Comparison of ENCODE assay signal across 8 cellular contexts in the genomic region with DNA sequence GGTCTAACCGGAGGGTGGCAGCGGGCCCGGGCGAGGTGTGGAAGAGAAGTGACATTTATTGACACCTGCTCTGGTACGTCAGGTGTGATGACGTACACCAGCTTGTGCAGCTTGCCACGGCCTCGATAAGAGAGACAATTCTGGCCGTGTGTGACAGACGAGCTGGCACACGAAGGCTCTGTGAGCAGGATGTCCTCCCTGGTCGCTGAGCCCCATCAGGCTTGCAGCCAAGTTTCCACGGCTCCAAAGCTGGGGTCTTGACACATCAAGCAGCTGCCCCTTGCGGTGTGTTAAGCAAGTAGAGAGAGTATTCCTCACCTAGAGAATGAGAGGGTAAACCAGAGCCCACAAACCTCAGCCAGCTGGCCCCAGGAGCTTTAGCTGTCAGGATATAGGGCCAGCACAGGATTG. TPM values are rescaled to one million over a fixed set of nuclear protein-coding genes. Genes with fewer than 3 reads are reported as not detected.
DNase-seq lines count a peak whose midpoint lies in the region; ATAC-seq, FAIRE-seq and TF ChIP-seq lines count a peak whose summit lies in the region.

No MANE protein-coding gene starts in this region.

- no TSS peak for BruUV-seq in HepG2 (replicated peaks; lab: Mats Ljungman, UMichigan)

- DNase-seq in CD4-positive, alpha-beta memory T cell: peak; percentile 83 to 94 (median 88)
- DNase-seq in NCI-H82 treated with DMSO at 0.1 percent for 48 hours (lab: John Stamatoyannopoulos, UW; ENCODE audit: unreplicated experiment) (peak; percentile 39), activated gamma-delta T cell (lab: John Stamatoyannopoulos, UW) (peak; percentile 84), HepG2 (ENCODE audit: low spot score) (no peak), globus pallidus (ENCODE audit: low spot score) (no peak), HuH-7 (ENCODE audit: low spot score) (no peak)
- DNase-seq in stimulated activated CD8-positive, alpha-beta memory T cell treated with anti-CD3 and anti-CD28 coated beads, Interleukin-7, amount 100 ng/mL, for 4 hours (ENCODE audit: low read depth in 2 of 2): peak; percentile 56 to 69

- no peak for TF ChIP-seq RAD21 in HepG2 (CRISPR knock-in tag; IDR thresholded peaks at IDR 0.05)

- peak overlapping the region; percentile 99 to 100 (median 100) for H3K27ac Mint-ChIP-seq in CD4-positive, alpha-beta memory T cell

- H3K27ac ChIP-seq in CD4-positive, alpha-beta memory T cell (ENCODE audit: low read depth, low read length): peak overlapping the region; percentile 86
- H3K27ac ChIP-seq in HepG2 (ENCODE audit: extremely low read length, insufficient read depth, low read length): no peak overlapping the region

- POLR2A ChIA-PET in CD4-positive, alpha-beta memory T cell (lab: Charles Lee; ENCODE audit: partially characterized antibody): interaction anchor here (1.1 to 9.1 kb wide), 12 partner anchors 11 to 1135 kb away, joined by 3 to 209 read pairs (median 6); a partner anchor contains a TSS
- POLR2A ChIA-PET in HepG2 (lab: Yijun Ruan, JAX): no interaction called here

- H3K4me2 ChIP-seq in HepG2 (ENCODE audit: low read depth, low read length): no peak overlapping the region

- no peaks in the 10 kb centered on the region for H3K79me2 ChIP-seq in HepG2 (ENCODE audit: insufficient read depth, low read length)

- no peaks in the 10 kb centered on the region for H3K27me3 ChIP-seq in CD4-positive, alpha-beta memory T cell (ENCODE audit: insufficient read depth, low read length)
- peaks cover 11 to 61% of the 10 kb centered on the region in 2 experiments for H3K27me3 ChIP-seq in HepG2 (ENCODE audit: control insufficient read depth in 1 of 2, insufficient read depth in 2 of 2, low read length in 2 of 2)

- H4K20me1 ChIP-seq in HepG2 (ENCODE audit: insufficient read depth, low read length): no peaks in the 10 kb centered on the region; the same call in 1 of the 2 replicates

- H3K4me3 ChIP-seq in CD4-positive, alpha-beta memory T cell (ENCODE audit: low read length in 2 of 2): peak overlapping the region in 1 of 2 donors; percentile 9
- H3K4me3 ChIP-seq in HepG2 (replicated peaks in 1 of 3; ENCODE audit: insufficient read depth in 1 of 3, low read depth in 2 of 3, low read length in 3 of 3): no peak overlapping the region

- CTCF ChIA-PET in CD4-positive, alpha-beta memory T cell (lab: Charles Lee; ENCODE audit: partially characterized antibody): interaction anchor here (1.0 to 8.3 kb wide), 11 partner anchors 11 to 142 kb away, joined by 3 to 76 read pairs (median 5); a partner anchor contains a TSS
- CTCF ChIA-PET in HepG2 (lab: Yijun Ruan, JAX; ENCODE audit: low intra/inter-chr PET ratio, low total read pairs): no interaction called here

- intact Hi-C loops in CD4-positive, alpha-beta memory T cell (cut with micrococcal nuclease): loop anchor here (5.0 to 10.0 kb wide), 4 partner anchors 117 to 1133 kb away; a partner anchor contains a TSS
- intact Hi-C loops in HepG2 (cut with micrococcal nuclease; ENCODE audit: unreplicated experiment): no loop called here

- no peak overlapping the region for H3K9ac ChIP-seq in HepG2 (ENCODE audit: insufficient read depth, low read depth, low read length)

- 26% methylated on average over 11 of the region's 14 CpGs for WGBS in HepG2 (ENCODE audit: low lambda C conversion rate)

- in situ Hi-C loops in HepG2 (cut with HindIII; ENCODE audit: extremely low pct_ligation_motif_present, low pct_unique_long_range_greater_than_20kb): no loop called here

- TF ChIP-seq POLR2A in HepG2 (IDR thresholded peaks at IDR 0.05; ENCODE audit: insufficient read depth in 1 of 2, low read depth in 2 of 2, low read length in 2 of 2): no peak

- H3K9me3 Mint-ChIP-seq in CD4-positive, alpha-beta memory T cell: no peaks in the 10 kb centered on the region

- no peak overlapping the region for H2AFZ ChIP-seq in HepG2 (ENCODE audit: low read length)

- TF ChIP-seq EP300 in HepG2 (IDR thresholded peaks at IDR 0.05; ENCODE audit: low read depth in 2 of 2, low read length in 2 of 2) (no peak), HepG2 (CRISPR knock-in tag; IDR thresholded peaks at IDR 0.05; ENCODE audit: borderline replicate concordance) (no peak)

- TF ChIP-seq CTCF in HepG2 (CRISPR knock-in tag; IDR thresholded peaks at IDR 0.05): no peak

- H3K36me3 Mint-ChIP-seq in CD4-positive, alpha-beta memory T cell: no peaks in the 10 kb centered on the region

- H3K4me1 Mint-ChIP-seq in CD4-positive, alpha-beta memory T cell: peaks cover 66 to 81% (median 75%) of the 10 kb centered on the region in 4 donors

- no peaks in the 10 kb centered on the region for H3K36me3 ChIP-seq in CD4-positive, alpha-beta memory T cell (ENCODE audit: insufficient read depth, low read length)
- no peaks in the 10 kb centered on the region for H3K36me3 ChIP-seq in HepG2 (replicated peaks in 1 of 2; ENCODE audit: control insufficient read depth in 1 of 2, insufficient read depth in 2 of 2, low read length in 2 of 2)

- peak overlapping the region; percentile 63 to 86 (median 85) for H3K4me3 Mint-ChIP-seq in CD4-positive, alpha-beta memory T cell

- H3K9me3 ChIP-seq in CD4-positive, alpha-beta memory T cell (ENCODE audit: control insufficient read depth in 1 of 2, low read length in 2 of 2): no peaks in the 10 kb centered on the region
- H3K9me3 ChIP-seq in HepG2 (ENCODE audit: low read length): no peaks in the 10 kb centered on the region

- ATAC-seq in HepG2: no peak
- ATAC-seq in HG03280 (IDR thresholded peaks at IDR 0.05; ENCODE audit: unreplicated experiment): no peak

- H3K4me1 ChIP-seq in CD4-positive, alpha-beta memory T cell (ENCODE audit: insufficient read depth, low read length): peaks cover 83% of the 10 kb centered on the region
- no peaks in the 10 kb centered on the region for H3K4me1 ChIP-seq in HepG2 (ENCODE audit: insufficient read depth, low read length)

- FAIRE-seq in HepG2 (lab: Jason Lieb, UNC): no peak

- H3K27me3 Mint-ChIP-seq in CD4-positive, alpha-beta memory T cell: no peaks in the 10 kb centered on the region

TF ChIP-seq in HepG2, 621 proteins besides CTCF, POLR2A, EP300 and RAD21:
- TF ChIP-seq CREB1 (IDR thresholded peaks at IDR 0.05) (peak; percentile 80), CREB1 (CRISPR knock-in tag; IDR thresholded peaks at IDR 0.05) (no peak), PAX8 (CRISPR knock-in tag; IDR thresholded peaks at IDR 0.05; ENCODE audit: borderline replicate concordance) (no peak)

RNA-seq across cellular contexts. Expression of a gene that starts 30.6 kb away (rescaled TPM):
- total RNA-seq in CD4-positive, alpha-beta memory T cell: 1 to 10 TPM; 1.8 to 2.7 TPM
- polyA plus RNA-seq in CD4-positive, alpha-beta memory T cell: 1 to 10 TPM in 1 of 2 donors, under 1 TPM in 1; 0.46 to 1.6 TPM
- total RNA-seq in HepG2 (2016; rRNA removed; fragmentation: Illumina TruSeq; extraction: Trizol): under 0.01 TPM in 1 of 2 replicates, not detected in the other
- total RNA-seq in HepG2 (2016; cell fraction: cytosol; rRNA removed; fragmentation: Illumina TruSeq; extraction: Trizol; ENCODE audit: low read depth): not detected in 2 replicates
- total RNA-seq in HepG2 (2016; cell fraction: insoluble cytoplasmic fraction; rRNA removed; fragmentation: Illumina TruSeq; extraction: Trizol): not detected in 2 replicates
- total RNA-seq in HepG2 (2016; cell fraction: membrane; rRNA removed; fragmentation: Illumina TruSeq; extraction: Trizol): not detected in 2 replicates
- 0.06 and 0.19 TPM in 2 replicates for total RNA-seq in HepG2 (2016; cell fraction: nucleus; rRNA removed; fragmentation: Illumina TruSeq; extraction: Trizol)
- polyA plus RNA-seq in HepG2 (2011; rRNA removed): 0.05 TPM in 2 replicates
- 0.04 and 0.13 TPM in 2 replicates for polyA plus RNA-seq in HepG2 (2011; cell fraction: cytosol; rRNA removed)
- polyA plus RNA-seq in HepG2 (2011; cell fraction: nucleus; rRNA removed): 0.36 and 0.74 TPM in 2 replicates
- 0.04 TPM in 1 of 2 replicates, not detected in the other for polyA plus RNA-seq in HepG2 (2012)
- polyA plus RNA-seq in HepG2 (2016; cell fraction: cytosol; fragmentation: Illumina TruSeq; extraction: Trizol; ENCODE audit: low read depth): not detected in 2 replicates
- polyA plus RNA-seq in HepG2 (2016; cell fraction: insoluble cytoplasmic fraction; fragmentation: Illumina TruSeq; extraction: Trizol; ENCODE audit: low read depth): not detected in 2 replicates
- not detected in 2 replicates for polyA plus RNA-seq in HepG2 (2016; cell fraction: membrane; fragmentation: Illumina TruSeq; extraction: Trizol; ENCODE audit: low read depth)
- 0.61 TPM in 1 of 2 replicates, not detected in the other for polyA plus RNA-seq in HepG2 (2016; cell fraction: nucleus; fragmentation: Illumina TruSeq; extraction: Trizol; ENCODE audit: insufficient read depth, low read depth)
- 0.02 and 1.6 TPM in 2 replicates for polyA minus RNA-seq in HepG2 (2011; rRNA and poly(A)+ RNA removed; ENCODE audit: low replicate concordance)
- polyA minus RNA-seq in HepG2 (2011; cell fraction: cytosol; rRNA and poly(A)+ RNA removed): not detected in 2 replicates
- polyA minus RNA-seq in HepG2 (2011; cell fraction: nucleus; rRNA and poly(A)+ RNA removed): 1.0 TPM in 1 of 2 replicates, not detected in the other

Comparison
In these comparisons a context has a peak if more than half of its experiments do, and no peak if none do; other contexts are left out.
1. DNase-seq: peak in CD4-positive, alpha-beta memory T cell (5 of 5), NCI-H82 treated with DMSO at 0.1 percent for 48 hours (single experiment), activated gamma-delta T cell (single experiment) and stimulated activated CD8-positive, alpha-beta memory T cell treated with anti-CD3 and anti-CD28 coated beads, Interleukin-7, amount 100 ng/mL, for 4 hours (2 of 2); none in HepG2 (single experiment), globus pallidus (single experiment) and HuH-7 (single experiment).